10 cellular contexts compared by ENCODE assay signal in the genomic region with DNA sequence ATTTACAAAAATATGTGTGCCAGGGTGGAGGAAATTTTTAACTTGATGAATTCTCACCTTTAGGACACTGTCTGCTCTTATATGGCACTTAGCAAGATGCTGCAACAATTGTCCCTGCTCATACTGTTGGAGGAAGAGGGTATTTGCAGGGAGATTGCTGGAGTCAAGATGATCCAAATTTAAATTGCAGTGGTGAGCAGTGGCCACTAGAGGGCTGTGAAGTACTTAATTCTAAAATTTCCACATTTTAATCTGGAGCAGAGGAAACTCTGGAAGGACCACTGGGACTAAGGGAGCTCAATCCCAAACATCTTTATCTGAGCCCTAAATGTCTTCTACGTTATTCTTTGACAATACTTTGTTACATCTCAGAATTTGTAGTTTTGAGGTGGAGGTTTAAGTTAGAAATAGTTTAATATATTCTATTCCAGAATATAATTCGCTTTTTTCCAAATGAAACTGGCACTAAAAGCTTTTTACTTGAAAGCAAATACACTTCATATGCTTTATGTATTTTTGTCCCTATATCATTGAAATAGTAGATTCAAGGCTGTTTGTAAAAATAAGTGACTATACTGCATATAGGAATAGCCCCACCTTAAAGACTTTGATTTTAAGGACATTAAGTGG. TPM values are rescaled to one million over a fixed set of nuclear protein-coding genes. Genes with fewer than 3 reads are reported as not detected.
A peak's percentile ranks its signal among the peaks of the same experiment; 100 is the strongest.
DNase-seq lines count a peak whose midpoint lies in the region; ATAC-seq and TF ChIP-seq lines count a peak whose summit lies in the region.
"Had no signal": no experiment of that assay in that cellular context is flagged by ENCODE, and none has a peak within 500 bp of the region (broad histone marks: within the 10 kb centered on the region; RNA-seq: fewer than 3 reads in every experiment).

No MANE protein-coding gene starts in this region.

- H3K9ac ChIP-seq in MM.1S (ENCODE audit: low read length) (no peak overlapping the region), SK-N-SH (no peak overlapping the region), neural cell (ENCODE audit: low read length) (no peak overlapping the region)
- H3K9ac ChIP-seq: BLaER1 treated with 17β-estradiol and CSF1 and Interleukin-3, amounts not matched to agents 10 nM and 100 nM had no signal

- no peaks in the 10 kb centered on the region for H3F3A ChIP-seq in MM.1S (ENCODE audit: insufficient read depth, low read length)
- H3F3A ChIP-seq in SK-N-SH (replicated peaks; ENCODE audit: insufficient read depth), result peaks cover 14% of the 10 kb centered on the region
- no peaks in the 10 kb centered on the region for H3F3A ChIP-seq in neural cell (ENCODE audit: insufficient read depth, low read length, poor library complexity, severe bottlenecking)

- CTCF ChIA-PET in SK-N-SH (lab: Yijun Ruan, JAX), result interaction anchor here (0.7 to 2.3 kb wide), 22 partner anchors 9 to 963 kb away, joined by 3 to 10 read pairs (median 5); no protein-coding TSS in a partner anchor

- H3K27ac ChIP-seq in MM.1S (ENCODE audit: low read length) (no peak overlapping the region), SK-N-SH (ENCODE audit: low read depth in 2 of 2, low read length in 1 of 2) (no peak overlapping the region), neural cell (ENCODE audit: low read length) (no peak overlapping the region)
- H3K27ac ChIP-seq: BLaER1 treated with 17β-estradiol and CSF1 and Interleukin-3, amounts not matched to agents 10 nM and 100 nM had no signal

- 50% methylated on average over 2 of the region's 2 CpGs for WGBS in SK-N-SH (ENCODE audit: low lambda C conversion rate)

- H2AFZ ChIP-seq in MM.1S (ENCODE audit: low read length), result no peak overlapping the region
- no peak overlapping the region for H2AFZ ChIP-seq in SK-N-SH (ENCODE audit: low read depth)
- no peak overlapping the region for H2AFZ ChIP-seq in neural cell (ENCODE audit: low read depth, low read length)

- H3K27me3 ChIP-seq in MM.1S (replicated peaks; ENCODE audit: insufficient read depth, low read length) (no peaks in the 10 kb centered on the region), SK-N-SH (ENCODE audit: insufficient read depth) (no peaks in the 10 kb centered on the region), neural cell (ENCODE audit: insufficient read depth, low read depth, low read length) (no peaks in the 10 kb centered on the region)
- H3K27me3 ChIP-seq: BLaER1 treated with 17β-estradiol and CSF1 and Interleukin-3, amounts not matched to agents 10 nM and 100 nM had no signal

- H3K4me2 ChIP-seq in MM.1S (ENCODE audit: low read depth, low read length), result no peak overlapping the region
- H3K4me2 ChIP-seq in SK-N-SH, result no peak overlapping the region
- H3K4me2 ChIP-seq in neural cell (ENCODE audit: low read length), result no peak overlapping the region
- H3K4me2 ChIP-seq: BLaER1 treated with 17β-estradiol and CSF1 and Interleukin-3, amounts not matched to agents 10 nM and 100 nM had no signal

- H3K4me3 ChIP-seq in MM.1S (ENCODE audit: low read length) (no peak overlapping the region), SK-N-SH (ENCODE audit: low read depth in 2 of 2, low read length in 1 of 2) (no peak overlapping the region; a peak in 1 of 4 replicates), epithelial cell of proximal tubule (ENCODE audit: low read depth, low read length) (no peak overlapping the region), neural cell (ENCODE audit: low read length) (no peak overlapping the region)
- H3K4me3 ChIP-seq: BLaER1 treated with 17β-estradiol and CSF1 and Interleukin-3, amounts not matched to agents 10 nM and 100 nM had no signal

- TF ChIP-seq CTCF in MM.1S (IDR thresholded peaks at IDR 0.05; ENCODE audit: low read length) (peak; percentile 81), SK-N-SH (IDR thresholded peaks at IDR 0.05) (peak; percentile 93), epithelial cell of proximal tubule (conservative IDR thresholded peaks at IDR 0.05; ENCODE audit: low read depth, low read length) (peak; percentile 78), neural cell (IDR thresholded peaks at IDR 0.05; ENCODE audit: poor library complexity, severe bottlenecking) (peak; percentile 82)

- H3K36me3 ChIP-seq in MM.1S (replicated peaks; ENCODE audit: insufficient read depth, low read length) (no peaks in the 10 kb centered on the region), SK-N-SH (replicated peaks in 1 of 2; ENCODE audit: control insufficient read depth in 1 of 2, insufficient read depth in 2 of 2, low read length in 1 of 2) (no peaks in the 10 kb centered on the region), neural cell (ENCODE audit: insufficient read depth, low read length) (no peaks in the 10 kb centered on the region)
- H3K36me3 ChIP-seq: BLaER1 treated with 17β-estradiol and CSF1 and Interleukin-3, amounts not matched to agents 10 nM and 100 nM had no signal

- POLR2A ChIA-PET in SK-N-SH (lab: Yijun Ruan, JAX), result no interaction called here

- H4K20me1 ChIP-seq in MM.1S (ENCODE audit: insufficient read depth, low read length), result no peaks in the 10 kb centered on the region
- H4K20me1 ChIP-seq in SK-N-SH (ENCODE audit: insufficient read depth), result no peaks in the 10 kb centered on the region
- no peaks in the 10 kb centered on the region for H4K20me1 ChIP-seq in neural cell (ENCODE audit: insufficient read depth)
- H4K20me1 ChIP-seq: BLaER1 treated with 17β-estradiol and CSF1 and Interleukin-3, amounts not matched to agents 10 nM and 100 nM had no signal

- no peaks in the 10 kb centered on the region for H3K9me2 ChIP-seq in MM.1S (replicated peaks; ENCODE audit: insufficient read depth, low read length)
- no peaks in the 10 kb centered on the region for H3K9me2 ChIP-seq in SK-N-SH
- no peaks in the 10 kb centered on the region for H3K9me2 ChIP-seq in neural cell (ENCODE audit: insufficient read depth, low read length)

- no peaks in the 10 kb centered on the region for H3K9me3 ChIP-seq in MM.1S (replicated peaks; ENCODE audit: insufficient read depth, low read length)
- H3K9me3 ChIP-seq in SK-N-SH, result no peaks in the 10 kb centered on the region
- no peaks in the 10 kb centered on the region for H3K9me3 ChIP-seq in neural cell (ENCODE audit: low read length)

- H3K4me1 ChIP-seq in MM.1S (ENCODE audit: low read length) (no peaks in the 10 kb centered on the region), SK-N-SH (ENCODE audit: control insufficient read depth in 1 of 2, insufficient read depth in 2 of 2, low read depth in 1 of 2, low read length in 1 of 2) (peaks cover 0 to 3% of the 10 kb centered on the region in 2 experiments; a peak in 1 of 4 replicates)
- H3K4me1 ChIP-seq: BLaER1 treated with 17β-estradiol and CSF1 and Interleukin-3, amounts not matched to agents 10 nM and 100 nM had no signal

- peak; percentile 60 for ATAC-seq in GM21515 (IDR thresholded peaks at IDR 0.05; ENCODE audit: unreplicated experiment)
- no peak for ATAC-seq in GM21367 (IDR thresholded peaks at IDR 0.05; ENCODE audit: unreplicated experiment)

- DNase-seq in NCI-H1436 (lab: John Stamatoyannopoulos, UW) (peak; percentile 38), NCI-H1436 treated with DMSO at 0.1 percent for 48 hours (lab: John Stamatoyannopoulos, UW) (no peak), MM.1S (peak; percentile 41), SK-N-SH (peak; percentile 77), epithelial cell of proximal tubule (ENCODE audit: low read depth) (no peak)
- DNase-seq: activated naive CD8-positive, alpha-beta T cell treated with anti-CD3 and anti-CD28 coated beads, Interleukin-2, amount 10 ng/mL, durations not matched to agents 7 days and 5 days had no signal

- peak; percentile 77 for TF ChIP-seq RAD21 in SK-N-SH (IDR thresholded peaks at IDR 0.05; ENCODE audit: low read length)
- peak; percentile 71 for TF ChIP-seq RAD21 in neural cell (conservative IDR thresholded peaks at IDR 0.05)

- TF ChIP-seq EP300 in SK-N-SH (IDR thresholded peaks at IDR 0.05; ENCODE audit: borderline replicate concordance in 1 of 2, low read depth in 1 of 2, low read length in 1 of 2), result no peak
- no peak for TF ChIP-seq EP300 in neural cell (conservative IDR thresholded peaks at IDR 0.05; ENCODE audit: poor library complexity, severe bottlenecking)

- H3K79me2 ChIP-seq in MM.1S (ENCODE audit: low read length), result no peaks in the 10 kb centered on the region
- no peaks in the 10 kb centered on the region for H3K79me2 ChIP-seq in SK-N-SH (ENCODE audit: insufficient read depth)
- no peaks in the 10 kb centered on the region for H3K79me2 ChIP-seq in neural cell (replicated peaks; ENCODE audit: insufficient read depth, low read length)

TF ChIP-seq in SK-N-SH, 30 proteins besides CTCF, POLR2A, EP300 and RAD21:
- TF ChIP-seq CHD2 (IDR thresholded peaks at IDR 0.05; ENCODE audit: low read length, partially characterized antibody) (no peak), RFX5 (IDR thresholded peaks at IDR 0.05; ENCODE audit: low read length) (no peak), SMC3 (IDR thresholded peaks at IDR 0.05; ENCODE audit: low read depth, low read length) (peak; percentile 58), PBX3 (IDR thresholded peaks at IDR 0.05) (no peak)

TF ChIP-seq in neural cell, 6 proteins besides CTCF, POLR2A, EP300 and RAD21 (continues in another document):
- peak; percentile 80 for TF ChIP-seq SMC3 (conservative IDR thresholded peaks at IDR 0.05; ENCODE audit: poor library complexity)

RNA-seq across cellular contexts. Expression of gene PTH2R, which starts 33.0 kb away (rescaled TPM):
- 4.0 and 5.3 TPM in 2 replicates for polyA plus RNA-seq in SK-N-SH (2012; rRNA removed)
- 4.6 and 5.3 TPM in 2 replicates for polyA plus RNA-seq in SK-N-SH (2012; cell fraction: cytosol; rRNA removed)
- 5.1 and 7.4 TPM in 2 replicates for polyA plus RNA-seq in SK-N-SH (2012; cell fraction: nucleus; rRNA removed)
- not detected in 2 replicates for total RNA-seq in epithelial cell of proximal tubule
- not detected in 2 replicates for polyA plus RNA-seq in neural cell
- 0.23 and 0.49 TPM in 2 replicates for polyA minus RNA-seq in neural cell

Comparison
In these comparisons a context has a peak if more than half of its experiments do, and no peak if none do; other contexts are left out.
1. DNase-seq: peak in NCI-H1436 (single experiment), MM.1S (single experiment) and SK-N-SH (single experiment); none in NCI-H1436 treated with DMSO at 0.1 percent for 48 hours (single experiment) and epithelial cell of proximal tubule (single experiment).
2. Peak in every context shown above with its lines, with median percentiles within 50 percentile points of each other: CTCF ChIP-seq.